ENCODE assay signal across 28 cellular contexts in the genomic region with DNA sequence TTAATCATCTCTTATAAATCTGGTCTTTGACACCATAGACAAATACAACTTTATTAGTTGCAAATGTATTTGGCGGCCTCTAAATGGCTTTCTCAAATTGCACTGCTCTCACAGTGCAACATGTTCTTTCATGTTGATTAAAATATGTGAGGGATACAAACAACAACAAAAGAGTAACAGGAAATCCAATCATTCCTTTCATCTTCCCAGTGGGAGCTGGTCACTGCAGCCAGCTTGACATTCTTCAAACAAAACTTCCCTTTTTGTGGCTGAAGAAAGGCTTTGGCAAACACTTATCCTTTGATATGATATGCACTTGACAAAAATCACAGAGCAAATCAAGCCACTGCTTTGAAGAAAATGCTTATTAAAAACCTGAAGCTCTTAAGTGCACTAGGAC.
DNase-seq lines count a peak whose midpoint lies in the region; ATAC-seq and TF ChIP-seq lines count a peak whose summit lies in the region.
"Had no signal": no experiment of that assay in that cellular context is flagged by ENCODE, and none has a peak within 500 bp of the region (broad histone marks: within the 10 kb centered on the region; RNA-seq: fewer than 3 reads in every experiment).

No MANE protein-coding gene starts in this region.

- H3K36me3 ChIP-seq in HUES64 (ENCODE audit: insufficient read depth, low read length) (no peaks in the 10 kb centered on the region), iPS DF 6.9 (ENCODE audit: control insufficient read depth, insufficient read depth, low read length) (no peaks in the 10 kb centered on the region), osteoblast (ENCODE audit: insufficient read depth, low read length) (no peaks in the 10 kb centered on the region), gastroesophageal sphincter (no peaks in the 10 kb centered on the region)
- H3K36me3 ChIP-seq: BLaER1 treated with 17β-estradiol and CSF1 and Interleukin-3, amounts not matched to agents 10 nM and 100 nM; breast epithelium; heart left ventricle; right lobe of liver; SJSA1; suprapubic skin; upper lobe of right lung had no signal

- H3K79me2 ChIP-seq in osteoblast (ENCODE audit: insufficient read depth, low read length), result no peaks in the 10 kb centered on the region

- peaks cover 27% of the 10 kb centered on the region for H3K4me1 ChIP-seq in HUES64 (ENCODE audit: insufficient read depth, low read length)
- no peaks in the 10 kb centered on the region; the same call in 1 of the 2 replicates for H3K4me1 ChIP-seq in iPS DF 6.9 (ENCODE audit: control insufficient read depth, insufficient read depth, low read length)
- H3K4me1 ChIP-seq in osteoblast (ENCODE audit: insufficient read depth, low read length), result no peaks in the 10 kb centered on the region
- H3K4me1 ChIP-seq in gastroesophageal sphincter, result no peaks in the 10 kb centered on the region
- H3K4me1 ChIP-seq: BLaER1 treated with 17β-estradiol and CSF1 and Interleukin-3, amounts not matched to agents 10 nM and 100 nM; breast epithelium; heart left ventricle; right lobe of liver; SJSA1; suprapubic skin; upper lobe of right lung had no signal

- H3K27me3 ChIP-seq in HUES64 (ENCODE audit: insufficient read depth, low read length) (no peaks in the 10 kb centered on the region), iPS DF 6.9 (ENCODE audit: control insufficient read depth, insufficient read depth, low read length) (no peaks in the 10 kb centered on the region), osteoblast (ENCODE audit: insufficient read depth, low read length) (no peaks in the 10 kb centered on the region), gastroesophageal sphincter (no peaks in the 10 kb centered on the region)
- H3K27me3 ChIP-seq: BLaER1 treated with 17β-estradiol and CSF1 and Interleukin-3, amounts not matched to agents 10 nM and 100 nM; breast epithelium; heart left ventricle; right lobe of liver; SJSA1; suprapubic skin; upper lobe of right lung had no signal

- DNase-seq in ELF-1 (ENCODE audit: low read depth, low spot score) (peak; percentile 28), OCI-M1 (lab: John Stamatoyannopoulos, UW) (peak; percentile 1), iPS DF 6.9 (ENCODE audit: low read depth, low spot score) (peak; percentile 25), osteoblast (ENCODE audit: insufficient read length, low spot score, missing footprints) (no peak)
- no peak for DNase-seq in stimulated activated CD4-positive, alpha-beta T cell treated with anti-CD3 and anti-CD28 coated beads, Interleukin-4, amount 100 ng/mL, for 24 hours
- DNase-seq: activated CD4-positive, alpha-beta memory T cell treated with anti-CD3 and anti-CD28 coated beads, Interleukin-2, amount 10 ng/mL, durations not matched to agents 7 days and 5 days; activated naive CD4-positive, alpha-beta T cell treated with anti-CD3 and anti-CD28 coated beads, Interleukin-2, amount 50 U/mL, for 16 hours; amygdala; heart left ventricle; mammary epithelial cell; NCI-H1436; NCI-H524; right lobe of liver; RPMI8226; stimulated activated naive CD4-positive, alpha-beta T cell; T-helper 1 cell; upper lobe of right lung had no signal

- ATAC-seq in HG03039 (IDR thresholded peaks at IDR 0.05; ENCODE audit: unreplicated experiment), result no peak
- ATAC-seq in gastroesophageal sphincter, result no peak
- ATAC-seq: activated CD4-positive, CD25-positive, alpha-beta regulatory T cell treated with anti-CD3 and anti-CD28 coated beads, Interleukin-2, amount 50 U/mL, for 24 hours; activated T-helper 17 cell treated with anti-CD3 and anti-CD28 coated beads, Interleukin-2, amount 50 U/mL, for 72 hours; GM12878; heart left ventricle; K562; right lobe of liver; upper lobe of right lung had no signal

- no peak overlapping the region for H2AFZ ChIP-seq in osteoblast (ENCODE audit: low read length)

- H3K27ac ChIP-seq in HUES64 (ENCODE audit: low read depth, low read length), result peak overlapping the region; percentile 57; the same call in 1 of the 2 replicates
- no peak overlapping the region for H3K27ac ChIP-seq in iPS DF 6.9 (ENCODE audit: low read length)
- H3K27ac ChIP-seq in osteoblast (ENCODE audit: low read depth, low read length), result no peak overlapping the region
- no peak overlapping the region for H3K27ac ChIP-seq in gastroesophageal sphincter
- H3K27ac ChIP-seq: BLaER1 treated with 17β-estradiol and CSF1 and Interleukin-3, amounts not matched to agents 10 nM and 100 nM; breast epithelium; heart left ventricle; right lobe of liver; SJSA1; suprapubic skin; upper lobe of right lung had no signal

- H3K9me3 ChIP-seq in HUES64 (ENCODE audit: insufficient read depth, low read depth, low read length) (no peaks in the 10 kb centered on the region), iPS DF 6.9 (ENCODE audit: control insufficient read depth, insufficient read depth, low read length) (no peaks in the 10 kb centered on the region), osteoblast (ENCODE audit: low read depth, low read length) (no peaks in the 10 kb centered on the region), gastroesophageal sphincter (no peaks in the 10 kb centered on the region)
- H3K9me3 ChIP-seq: BLaER1 treated with 17β-estradiol and CSF1 and Interleukin-3, amounts not matched to agents 10 nM and 100 nM; breast epithelium; right lobe of liver; SJSA1; suprapubic skin; upper lobe of right lung had no signal

- no peak overlapping the region for H3K4me2 ChIP-seq in osteoblast (ENCODE audit: insufficient read depth, low read length)
- H3K4me2 ChIP-seq: BLaER1 treated with 17β-estradiol and CSF1 and Interleukin-3, amounts not matched to agents 10 nM and 100 nM had no signal

- H3K4me3 ChIP-seq in HUES64 (ENCODE audit: low read length), result no peak overlapping the region
- H3K4me3 ChIP-seq in iPS DF 6.9 (ENCODE audit: low read length), result no peak overlapping the region
- no peak overlapping the region for H3K4me3 ChIP-seq in osteoblast (ENCODE audit: insufficient read depth, low read length)
- no peak overlapping the region for H3K4me3 ChIP-seq in gastroesophageal sphincter
- H3K4me3 ChIP-seq: BLaER1 treated with 17β-estradiol and CSF1 and Interleukin-3, amounts not matched to agents 10 nM and 100 nM; breast epithelium; GM12878; heart left ventricle; K562; right lobe of liver; SJSA1; suprapubic skin; upper lobe of right lung had no signal

- no peak for TF ChIP-seq POLR2A in gastroesophageal sphincter (IDR thresholded peaks at IDR 0.05)

- no peak overlapping the region for H3K9ac ChIP-seq in HUES64 (ENCODE audit: low read depth, low read length)
- H3K9ac ChIP-seq: BLaER1 treated with 17β-estradiol and CSF1 and Interleukin-3, amounts not matched to agents 10 nM and 100 nM had no signal

- WGBS in HUES64, result 0% methylated on average over 1 of the region's 1 CpG
- no CpG with 5 or more reads among the region's 1 CpG for WGBS in iPS DF 6.9 (ENCODE audit: insufficient coverage, insufficient read length)
- 70 to 95% methylated on average over 1 of the region's 1 CpG for WGBS in gastroesophageal sphincter (ENCODE audit: low coverage in 1 of 2), 2 donors

- no peak for TF ChIP-seq CTCF in osteoblast (IDR thresholded peaks at IDR 0.05; ENCODE audit: extremely low read depth, low read depth, low read length)
- TF ChIP-seq CTCF in gastroesophageal sphincter (IDR thresholded peaks at IDR 0.05), result no peak

- no peaks in the 10 kb centered on the region for H4K20me1 ChIP-seq in osteoblast (ENCODE audit: insufficient read depth, low read length)
- H4K20me1 ChIP-seq: BLaER1 treated with 17β-estradiol and CSF1 and Interleukin-3, amounts not matched to agents 10 nM and 100 nM had no signal

- no peak for TF ChIP-seq EP300 in gastroesophageal sphincter (IDR thresholded peaks at IDR 0.05)

Comparison
In these comparisons a context has a peak if more than half of its experiments do, and no peak if none do; other contexts are left out.
1. DNase-seq: peak in ELF-1 (single experiment), OCI-M1 (single experiment) and iPS DF 6.9 (single experiment); none in stimulated activated CD4-positive, alpha-beta T cell treated with anti-CD3 and anti-CD28 coated beads, Interleukin-4, amount 100 ng/mL, for 24 hours (single experiment) and osteoblast (single experiment).